ENCODE assay signal across 14 cellular contexts in genomic region chr4:85732124-85732523, GRCh38.
A peak's percentile ranks its signal among the peaks of the same experiment; 100 is the strongest.
DNase-seq lines count a peak whose midpoint lies in the region; ATAC-seq and TF ChIP-seq lines count a peak whose summit lies in the region.
"Had no signal": no experiment of that assay in that cellular context is flagged by ENCODE, and none has a peak within 500 bp of the region (broad histone marks: within the 10 kb centered on the region; RNA-seq: fewer than 3 reads in every experiment).

No MANE protein-coding gene starts in this region.

- H3K36me3 Mint-ChIP-seq in stimulated activated effector memory CD8-positive, alpha-beta T cell treated with anti-CD3 and anti-CD28 coated beads, Interleukin-12 subunit alpha, Interleukin-12 subunit beta, amount 100 ng/mL, for 72 hours = no peaks in the 10 kb centered on the region
- H3K36me3 Mint-ChIP-seq: activated CD4-positive, alpha-beta memory T cell treated with anti-CD3 and anti-CD28 coated beads for 36 hours; CD8-positive, alpha-beta memory T cell had no signal

- peak overlapping the region in 7 of 8 donors; percentile 6 to 84 (median 48) for H3K27ac ChIP-seq in spleen
- H3K27ac ChIP-seq: esophagus squamous epithelium had no signal

- WGBS in spleen, 5 donors = 14 to 30% (median 19%) methylated on average over 1 of the region's 1 CpG

- H3K27me3 ChIP-seq in spleen (replicated peaks in 1 of 7) = no peaks in the 10 kb centered on the region
- H3K27me3 ChIP-seq: esophagus squamous epithelium had no signal

- TF ChIP-seq CTCF in spleen (IDR thresholded peaks at IDR 0.05 in 8 of 11, conservative IDR thresholded peaks at IDR 0.05 in 3 of 11) = no peak

- no peak for TF ChIP-seq POLR2A in spleen (IDR thresholded peaks at IDR 0.05)

- H3K4me3 Mint-ChIP-seq in stimulated activated effector memory CD8-positive, alpha-beta T cell treated with anti-CD3 and anti-CD28 coated beads, Interleukin-12 subunit alpha, Interleukin-12 subunit beta, amount 100 ng/mL, for 72 hours = no peak overlapping the region
- H3K4me3 Mint-ChIP-seq: activated CD4-positive, alpha-beta memory T cell treated with anti-CD3 and anti-CD28 coated beads for 36 hours; CD8-positive, alpha-beta memory T cell had no signal

- intact Hi-C loops in spleen (cut with DNase I; ENCODE audit: low total_unique reads) = no loop called here

- peak; percentile 52 for ATAC-seq in GM19043 (IDR thresholded peaks at IDR 0.05; ENCODE audit: low read depth, unreplicated experiment)
- ATAC-seq in HG03039 (IDR thresholded peaks at IDR 0.05; ENCODE audit: unreplicated experiment) = peak; percentile 60
- ATAC-seq in stimulated activated effector memory CD8-positive, alpha-beta T cell treated with anti-CD3 and anti-CD28 coated beads, Interleukin-12 subunit alpha, Interleukin-12 subunit beta, amount 100 ng/mL, for 72 hours = no peak
- ATAC-seq: stimulated activated naive CD8-positive, alpha-beta T cell treated with anti-CD3 and anti-CD28 coated beads, Interleukin-15, Interleukin-2, amounts not matched to agents 100 U/mL and 50 U/mL, for 24 hours had no signal

- H3K4me1 ChIP-seq in spleen = peaks cover 15 to 73% (median 49%) of the 10 kb centered on the region in 6 donors

- H3K4me1 Mint-ChIP-seq in stimulated activated effector memory CD8-positive, alpha-beta T cell treated with anti-CD3 and anti-CD28 coated beads, Interleukin-12 subunit alpha, Interleukin-12 subunit beta, amount 100 ng/mL, for 72 hours = no peaks in the 10 kb centered on the region
- H3K4me1 Mint-ChIP-seq: CD8-positive, alpha-beta memory T cell had no signal

- H3K4me3 ChIP-seq in spleen = no peak overlapping the region
- H3K4me3 ChIP-seq: esophagus squamous epithelium had no signal

- H3K9me3 ChIP-seq in spleen = no peaks in the 10 kb centered on the region
- H3K9me3 ChIP-seq: esophagus squamous epithelium had no signal

- no peak overlapping the region for H3K27ac Mint-ChIP-seq in stimulated activated effector memory CD8-positive, alpha-beta T cell treated with anti-CD3 and anti-CD28 coated beads, Interleukin-12 subunit alpha, Interleukin-12 subunit beta, amount 100 ng/mL, for 72 hours
- H3K27ac Mint-ChIP-seq: activated CD4-positive, alpha-beta memory T cell treated with anti-CD3 and anti-CD28 coated beads for 36 hours; CD8-positive, alpha-beta memory T cell had no signal

- no peaks in the 10 kb centered on the region for H3K36me3 ChIP-seq in spleen
- H3K36me3 ChIP-seq: esophagus squamous epithelium had no signal

- peaks cover 19% of the 10 kb centered on the region for H3K9me3 Mint-ChIP-seq in stimulated activated effector memory CD8-positive, alpha-beta T cell treated with anti-CD3 and anti-CD28 coated beads, Interleukin-12 subunit alpha, Interleukin-12 subunit beta, amount 100 ng/mL, for 72 hours
- H3K9me3 Mint-ChIP-seq: activated CD4-positive, alpha-beta memory T cell treated with anti-CD3 and anti-CD28 coated beads for 36 hours had no signal

- DNase-seq in NCI-H774 (lab: John Stamatoyannopoulos, UW) = peak; percentile 54
- DNase-seq in spleen = no peak
- DNase-seq in stimulated activated effector memory CD8-positive, alpha-beta T cell treated with anti-CD3 and anti-CD28 coated beads, Interleukin-12 subunit alpha, Interleukin-12 subunit beta, amount 100 ng/mL, for 72 hours (ENCODE audit: low spot score in 2 of 2) = no peak
- DNase-seq in OCI-M1 (lab: John Stamatoyannopoulos, UW) = no peak
- DNase-seq in A172 (ENCODE audit: low spot score) = no peak
- DNase-seq: activated CD4-positive, alpha-beta memory T cell treated with anti-CD3 and anti-CD28 coated beads for 36 hours; activated naive CD4-positive, alpha-beta T cell; CD8-positive, alpha-beta memory T cell; esophagus squamous epithelium; NCI-H1048; stimulated activated CD4-positive, alpha-beta T cell treated with anti-CD3 and anti-CD28 coated beads, Interleukin-1b, Interleukin-23, amount 100 ng/mL, for 48 hours; stimulated activated naive CD8-positive, alpha-beta T cell treated with anti-CD3 and anti-CD28 coated beads, Interleukin-15, Interleukin-2, amounts not matched to agents 100 U/mL and 50 U/mL, for 24 hours had no signal
